Comparison of ENCODE assay signal across 1 cellular context in genomic region chr19:22832031-22832762, GRCh38.
TF ChIP-seq lines count a peak whose summit lies in the region.

ZNF723 (plus strand) TSS chr19:22832291; CDS start chr19:22832380, 89 bp downstream.

TF ChIP-seq in GM23338, 12 proteins besides CTCF, POLR2A, EP300 and RAD21 (continued from another document):
- no peak for TF ChIP-seq REST (IDR thresholded peaks at IDR 0.05; ENCODE audit: unreplicated experiment)
- no peak for TF ChIP-seq ZNF114 (CRISPR knock-in tag; IDR thresholded peaks at IDR 0.05)
- TF ChIP-seq ZNF462 (CRISPR knock-in tag; IDR thresholded peaks at IDR 0.05) = no peak
- no peak for TF ChIP-seq ZNF331 (CRISPR knock-in tag; IDR thresholded peaks at IDR 0.05; ENCODE audit: low read depth)
- no peak for TF ChIP-seq CREB1 (CRISPR knock-in tag; IDR thresholded peaks at IDR 0.05; ENCODE audit: low read depth)
- no peak for TF ChIP-seq NANOG (IDR thresholded peaks at IDR 0.05; ENCODE audit: borderline replicate concordance)
- TF ChIP-seq STAT1 (IDR thresholded peaks at IDR 0.05; ENCODE audit: unreplicated experiment) = no peak
- no peak for TF ChIP-seq ETS1 (IDR thresholded peaks at IDR 0.05)
- TF ChIP-seq EZH2 (IDR thresholded peaks at IDR 0.05; ENCODE audit: low read depth, unreplicated experiment) = no peak
- no peak for TF ChIP-seq EZH2phosphoT487 (IDR thresholded peaks at IDR 0.05; ENCODE audit: unreplicated experiment)
